ENCODE assay signal across 15 cellular contexts in the genomic region with DNA sequence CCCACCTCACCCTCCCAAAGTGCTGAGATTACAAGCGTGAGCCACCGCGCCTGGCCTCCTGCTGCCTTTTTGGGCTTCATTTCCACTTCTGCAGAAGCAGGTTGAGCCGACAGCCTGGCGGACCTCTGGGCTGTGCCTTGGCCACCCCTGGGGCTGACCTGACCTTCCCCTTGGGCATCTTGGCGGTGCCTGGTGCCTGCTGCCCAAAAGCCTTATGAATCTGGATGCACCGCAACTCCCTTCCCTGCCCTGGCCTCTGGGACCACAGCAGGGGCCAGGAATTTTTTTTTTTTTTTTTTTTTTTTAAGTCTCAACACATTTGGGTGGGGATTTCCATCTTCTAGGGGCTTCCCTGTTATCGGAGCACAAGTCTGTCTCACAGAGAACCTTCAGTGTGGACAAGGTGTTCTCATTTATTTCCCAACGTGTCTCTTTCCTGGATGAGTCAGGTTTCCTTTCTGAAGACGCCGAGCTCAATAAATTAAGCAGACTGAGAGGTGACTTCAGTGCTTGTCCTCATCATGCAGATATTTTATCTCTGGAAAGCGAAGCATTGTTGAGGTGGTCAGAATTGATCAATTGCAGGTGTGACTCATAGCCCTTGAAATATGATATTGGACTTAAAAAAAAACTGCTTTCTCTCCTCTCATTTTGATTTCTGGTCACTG.
DNase-seq lines count a peak whose midpoint lies in the region; ATAC-seq and TF ChIP-seq lines count a peak whose summit lies in the region.
"Had no signal": no experiment of that assay in that cellular context is flagged by ENCODE, and none has a peak within 500 bp of the region (broad histone marks: within the 10 kb centered on the region; RNA-seq: fewer than 3 reads in every experiment).

No MANE protein-coding gene starts in this region.

- no peaks in the 10 kb centered on the region for H3K36me3 ChIP-seq in Peyer's patch
- no peaks in the 10 kb centered on the region for H3K36me3 ChIP-seq in colonic mucosa
- H3K36me3 ChIP-seq: esophagus muscularis mucosa, SJSA1 had no signal

- DNase-seq in Daoy (ENCODE audit: low read depth) (peak; percentile 51), HT1080 (ENCODE audit: low read depth) (peak; percentile 38), dermis blood vessel endothelial cell (peak; percentile 60), omental fat pad (ENCODE audit: low spot score) (no peak), Peyer's patch (no peak), colonic mucosa (no peak)
- no peak for DNase-seq in activated naive CD4-positive, alpha-beta T cell treated with anti-CD3 and anti-CD28 coated beads, Interleukin-2, amount 50 U/mL, for 72 hours (ENCODE audit: low spot score in 2 of 2)
- DNase-seq: activated T-cell treated with anti-CD3 and anti-CD28 coated beads, Interleukin-2, amount 50 U/mL, for 72 hours; cortex of kidney; natural killer cell; NCI-H1092 treated with DMSO at 0.1 percent for 48 hours; retina had no signal

- no peaks in the 10 kb centered on the region for H3K9me3 Mint-ChIP-seq in activated naive CD4-positive, alpha-beta T cell treated with anti-CD3 and anti-CD28 coated beads, Interleukin-2, amount 50 U/mL, for 72 hours
- H3K9me3 Mint-ChIP-seq: activated T-cell treated with anti-CD3 and anti-CD28 coated beads, Interleukin-2, amount 50 U/mL, for 72 hours; natural killer cell had no signal

- H3K27ac Mint-ChIP-seq in activated naive CD4-positive, alpha-beta T cell treated with anti-CD3 and anti-CD28 coated beads, Interleukin-2, amount 50 U/mL, for 72 hours, result no peak overlapping the region
- H3K27ac Mint-ChIP-seq: activated T-cell treated with anti-CD3 and anti-CD28 coated beads, Interleukin-2, amount 50 U/mL, for 72 hours; natural killer cell had no signal

- H3K9me3 ChIP-seq in Peyer's patch (no peaks in the 10 kb centered on the region), colonic mucosa (no peaks in the 10 kb centered on the region)
- H3K9me3 ChIP-seq: SJSA1 had no signal

- H3K27me3 ChIP-seq in Peyer's patch, result no peaks in the 10 kb centered on the region
- no peaks in the 10 kb centered on the region for H3K27me3 ChIP-seq in colonic mucosa
- H3K27me3 ChIP-seq: esophagus muscularis mucosa, SJSA1 had no signal

- no peak overlapping the region for H3K27ac ChIP-seq in Peyer's patch
- no peak overlapping the region for H3K27ac ChIP-seq in colonic mucosa
- H3K27ac ChIP-seq: esophagus muscularis mucosa, SJSA1 had no signal

- no peak overlapping the region for H3K9ac ChIP-seq in colonic mucosa (ENCODE audit: low read depth in 2 of 2, low read length in 2 of 2)

- H3K36me3 Mint-ChIP-seq in activated naive CD4-positive, alpha-beta T cell treated with anti-CD3 and anti-CD28 coated beads, Interleukin-2, amount 50 U/mL, for 72 hours, result no peaks in the 10 kb centered on the region
- H3K36me3 Mint-ChIP-seq: natural killer cell had no signal

- H3K4me1 ChIP-seq in Peyer's patch (no peaks in the 10 kb centered on the region), colonic mucosa (no peaks in the 10 kb centered on the region)
- H3K4me1 ChIP-seq: esophagus muscularis mucosa, SJSA1 had no signal

- intact Hi-C loops in colonic mucosa (cut with DNase I), result no loop called here

- no peak for TF ChIP-seq CTCF in omental fat pad (IDR thresholded peaks at IDR 0.05)
- no peak for TF ChIP-seq CTCF in Peyer's patch (IDR thresholded peaks at IDR 0.05)
- TF ChIP-seq CTCF in colonic mucosa (IDR thresholded peaks at IDR 0.05), result no peak

- no peak overlapping the region for H3K4me3 ChIP-seq in Peyer's patch
- no peak overlapping the region for H3K4me3 ChIP-seq in colonic mucosa
- H3K4me3 ChIP-seq: esophagus muscularis mucosa, SJSA1 had no signal

- TF ChIP-seq POLR2A in Peyer's patch (IDR thresholded peaks at IDR 0.05), result no peak

- ATAC-seq in omental fat pad (ENCODE audit: low FRiP score) (peak; percentile 85), HG02610 (IDR thresholded peaks at IDR 0.05; ENCODE audit: unreplicated experiment) (no peak)
- no peak for ATAC-seq in activated naive CD4-positive, alpha-beta T cell treated with anti-CD3 and anti-CD28 coated beads, Interleukin-2, amount 50 U/mL, for 72 hours
- ATAC-seq: activated T-cell treated with anti-CD3 and anti-CD28 coated beads, Interleukin-2, amount 50 U/mL, for 72 hours; natural killer cell had no signal

Comparison
In these comparisons a context has a peak if more than half of its experiments do, and no peak if none do; other contexts are left out.
1. DNase-seq: peak in Daoy (single experiment), HT1080 (single experiment) and dermis blood vessel endothelial cell (single experiment); none in omental fat pad (single experiment), Peyer's patch (0 of 3), colonic mucosa (single experiment) and activated naive CD4-positive, alpha-beta T cell treated with anti-CD3 and anti-CD28 coated beads, Interleukin-2, amount 50 U/mL, for 72 hours (0 of 2).